1 cellular context compared by ENCODE assay signal in the genomic region with DNA sequence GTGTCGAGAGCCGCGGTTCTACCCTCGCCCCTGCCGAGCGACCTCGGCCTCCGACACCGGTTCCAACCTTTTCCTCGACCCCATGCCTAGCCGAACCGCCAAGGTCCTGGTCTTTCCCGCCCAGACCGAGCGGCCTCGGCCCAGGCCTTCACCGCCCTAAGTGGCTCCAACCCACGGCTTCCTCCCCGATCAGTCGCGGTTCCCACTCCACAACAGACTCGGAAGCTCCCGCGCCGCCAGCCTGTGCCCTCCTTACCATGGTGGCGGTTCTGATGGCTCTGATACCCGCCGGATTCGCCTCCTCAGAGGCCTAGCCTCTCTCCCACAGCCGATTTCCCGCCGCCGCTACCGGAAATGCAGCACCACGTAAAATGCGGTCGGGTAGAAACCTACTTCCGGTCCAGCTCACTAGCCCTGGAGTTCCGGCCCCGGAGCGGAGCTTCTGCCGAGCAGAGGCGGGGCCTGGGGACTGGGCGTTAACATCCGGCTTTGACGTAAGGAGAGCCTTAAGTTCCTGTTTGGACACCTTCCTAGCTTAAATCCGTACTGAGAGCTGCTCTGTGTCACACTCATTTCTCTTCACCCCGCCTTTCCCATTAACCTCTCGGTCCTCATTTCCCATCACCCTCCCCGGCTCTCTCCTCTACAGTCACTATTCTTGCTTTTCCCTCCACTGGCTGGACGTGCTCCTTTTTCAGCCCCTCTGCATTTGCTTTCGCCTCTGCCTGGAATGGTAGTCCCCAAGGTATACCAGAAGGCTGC.
TF ChIP-seq lines count a peak whose summit lies in the region.

SNRPB (minus strand) TSS at position 358 of the 762 bp plus-strand sequence; CDS start at position 259, 99 bp downstream.

TF ChIP-seq in K562, 482 proteins besides CTCF, POLR2A, EP300 and RAD21 (continued from another document and continues in another):
- TF ChIP-seq, protein P1, sequence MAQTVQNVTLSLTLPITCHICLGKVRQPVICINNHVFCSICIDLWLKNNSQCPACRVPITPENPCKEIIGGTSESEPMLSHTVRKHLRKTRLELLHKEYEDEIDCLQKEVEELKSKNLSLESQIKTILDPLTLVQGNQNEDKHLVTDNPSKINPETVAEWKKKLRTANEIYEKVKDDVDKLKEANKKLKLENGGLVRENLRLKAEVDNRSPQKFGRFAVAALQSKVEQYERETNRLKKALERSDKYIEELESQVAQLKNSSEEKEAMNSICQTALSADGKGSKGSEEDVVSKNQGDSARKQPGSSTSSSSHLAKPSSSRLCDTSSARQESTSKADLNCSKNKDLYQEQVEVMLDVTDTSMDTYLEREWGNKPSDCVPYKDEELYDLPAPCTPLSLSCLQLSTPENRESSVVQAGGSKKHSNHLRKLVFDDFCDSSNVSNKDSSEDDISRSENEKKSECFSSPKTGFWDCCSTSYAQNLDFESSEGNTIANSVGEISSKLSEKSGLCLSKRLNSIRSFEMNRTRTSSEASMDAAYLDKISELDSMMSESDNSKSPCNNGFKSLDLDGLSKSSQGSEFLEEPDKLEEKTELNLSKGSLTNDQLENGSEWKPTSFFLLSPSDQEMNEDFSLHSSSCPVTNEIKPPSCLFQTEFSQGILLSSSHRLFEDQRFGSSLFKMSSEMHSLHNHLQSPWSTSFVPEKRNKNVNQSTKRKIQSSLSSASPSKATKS (CRISPR knock-in tag; IDR thresholded peaks at IDR 0.05), result no peak
- peak; percentile 90 for TF ChIP-seq ELF1 (tag; IDR thresholded peaks at IDR 0.05)
- TF ChIP-seq FOXA3 (CRISPR knock-in tag; conservative IDR thresholded peaks at IDR 0.05 in 1 of 2, IDR thresholded peaks at IDR 0.05 in 1 of 2), result no peak
- peak; percentile 97 for TF ChIP-seq KDM5B (IDR thresholded peaks at IDR 0.05; ENCODE audit: insufficient replicate concordance, low read depth, low read length)
- TF ChIP-seq SIRT6 (IDR thresholded peaks at IDR 0.05; ENCODE audit: low read depth, low read length), result no peak
- TF ChIP-seq CHD4 (IDR thresholded peaks at IDR 0.05; ENCODE audit: insufficient read depth, insufficient replicate concordance, low read depth, low read length, poor library complexity, severe bottlenecking), result no peak
- no peak for TF ChIP-seq FOXJ3 (CRISPR knock-in tag; IDR thresholded peaks at IDR 0.05)
- no peak for TF ChIP-seq MITF (IDR thresholded peaks at IDR 0.05)
- peak in 1 of 2 experiments; percentile 38; a peak in 1 of 4 replicates for TF ChIP-seq CSDE1 (IDR thresholded peaks at IDR 0.05)
- TF ChIP-seq RBM17 (IDR thresholded peaks at IDR 0.05; ENCODE audit: borderline replicate concordance, low read depth, low read length), result no peak
- TF ChIP-seq ZNF830 (CRISPR knock-in tag; IDR thresholded peaks at IDR 0.05), result no peak; the same call in 1 of the 2 replicates
- TF ChIP-seq TRIM28 (IDR thresholded peaks at IDR 0.05), result 0 out of 2 replicates have a peak, but pooled peaks have one; percentile 30
- no peak for TF ChIP-seq PCBP2 (IDR thresholded peaks at IDR 0.05; ENCODE audit: low read depth, low read length, poor library complexity, severe bottlenecking)
- peak; percentile 98 for TF ChIP-seq E2F4 (CRISPR knock-in tag; IDR thresholded peaks at IDR 0.05; ENCODE audit: low read depth)
- TF ChIP-seq NR2C2 (CRISPR knock-in tag; IDR thresholded peaks at IDR 0.05), result peak; percentile 60; the same call in 1 of the 2 replicates
- peak; percentile 74; the same call in 1 of the 2 replicates for TF ChIP-seq NR2C2 (tag; IDR thresholded peaks at IDR 0.05)
- TF ChIP-seq ZNF699 (CRISPR knock-in tag; IDR thresholded peaks at IDR 0.05; ENCODE audit: insufficient replicate concordance), result no peak
- TF ChIP-seq, protein P2, sequence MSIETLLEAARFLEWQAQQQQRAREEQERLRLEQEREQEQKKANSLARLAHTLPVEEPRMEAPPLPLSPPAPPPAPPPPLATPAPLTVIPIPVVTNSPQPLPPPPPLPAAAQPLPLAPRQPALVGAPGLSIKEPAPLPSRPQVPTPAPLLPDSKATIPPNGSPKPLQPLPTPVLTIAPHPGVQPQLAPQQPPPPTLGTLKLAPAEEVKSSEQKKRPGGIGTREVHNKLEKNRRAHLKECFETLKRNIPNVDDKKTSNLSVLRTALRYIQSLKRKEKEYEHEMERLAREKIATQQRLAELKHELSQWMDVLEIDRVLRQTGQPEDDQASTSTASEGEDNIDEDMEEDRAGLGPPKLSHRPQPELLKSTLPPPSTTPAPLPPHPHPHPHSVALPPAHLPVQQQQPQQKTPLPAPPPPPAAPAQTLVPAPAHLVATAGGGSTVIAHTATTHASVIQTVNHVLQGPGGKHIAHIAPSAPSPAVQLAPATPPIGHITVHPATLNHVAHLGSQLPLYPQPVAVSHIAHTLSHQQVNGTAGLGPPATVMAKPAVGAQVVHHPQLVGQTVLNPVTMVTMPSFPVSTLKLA (conservative IDR thresholded peaks at IDR 0.05), result peak; percentile 36 to 68; a peak in 2 of 4 replicates
- TF ChIP-seq, protein P3, sequence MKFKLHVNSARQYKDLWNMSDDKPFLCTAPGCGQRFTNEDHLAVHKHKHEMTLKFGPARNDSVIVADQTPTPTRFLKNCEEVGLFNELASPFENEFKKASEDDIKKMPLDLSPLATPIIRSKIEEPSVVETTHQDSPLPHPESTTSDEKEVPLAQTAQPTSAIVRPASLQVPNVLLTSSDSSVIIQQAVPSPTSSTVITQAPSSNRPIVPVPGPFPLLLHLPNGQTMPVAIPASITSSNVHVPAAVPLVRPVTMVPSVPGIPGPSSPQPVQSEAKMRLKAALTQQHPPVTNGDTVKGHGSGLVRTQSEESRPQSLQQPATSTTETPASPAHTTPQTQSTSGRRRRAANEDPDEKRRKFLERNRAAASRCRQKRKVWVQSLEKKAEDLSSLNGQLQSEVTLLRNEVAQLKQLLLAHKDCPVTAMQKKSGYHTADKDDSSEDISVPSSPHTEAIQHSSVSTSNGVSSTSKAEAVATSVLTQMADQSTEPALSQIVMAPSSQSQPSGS (CRISPR knock-in tag; IDR thresholded peaks at IDR 0.05), result no peak
- TF ChIP-seq SMARCB1 (IDR thresholded peaks at IDR 0.05; ENCODE audit: insufficient read length, low read depth), result no peak
- TF ChIP-seq CREB1 (IDR thresholded peaks at IDR 0.05), result peak; percentile 53
- TF ChIP-seq CREB1 (CRISPR knock-in tag; IDR thresholded peaks at IDR 0.05), result peak; percentile 86
- no peak for TF ChIP-seq RBM25 (IDR thresholded peaks at IDR 0.05; ENCODE audit: low read depth, low read length, severe bottlenecking)
- TF ChIP-seq KHSRP (IDR thresholded peaks at IDR 0.05), result no peak
- TF ChIP-seq HDAC6 (IDR thresholded peaks at IDR 0.05; ENCODE audit: low read depth, low read length), result no peak
- TF ChIP-seq TGIF2 (CRISPR knock-in tag; IDR thresholded peaks at IDR 0.05), result no peak; the same call in 1 of the 2 replicates
- no peak for TF ChIP-seq HEY1 (CRISPR knock-in tag; IDR thresholded peaks at IDR 0.05; ENCODE audit: borderline replicate concordance)
- peak; percentile 50; the same call in 1 of the 2 replicates for TF ChIP-seq DPF2 (IDR thresholded peaks at IDR 0.05)
- no peak for TF ChIP-seq NR3C1 (CRISPR knock-in tag; IDR thresholded peaks at IDR 0.05)
- no peak for TF ChIP-seq EGR1 (conservative IDR thresholded peaks at IDR 0.05)
- no peak for TF ChIP-seq ZC3H4 (CRISPR knock-in tag; IDR thresholded peaks at IDR 0.05; ENCODE audit: borderline replicate concordance)
- TF ChIP-seq, protein P4, sequence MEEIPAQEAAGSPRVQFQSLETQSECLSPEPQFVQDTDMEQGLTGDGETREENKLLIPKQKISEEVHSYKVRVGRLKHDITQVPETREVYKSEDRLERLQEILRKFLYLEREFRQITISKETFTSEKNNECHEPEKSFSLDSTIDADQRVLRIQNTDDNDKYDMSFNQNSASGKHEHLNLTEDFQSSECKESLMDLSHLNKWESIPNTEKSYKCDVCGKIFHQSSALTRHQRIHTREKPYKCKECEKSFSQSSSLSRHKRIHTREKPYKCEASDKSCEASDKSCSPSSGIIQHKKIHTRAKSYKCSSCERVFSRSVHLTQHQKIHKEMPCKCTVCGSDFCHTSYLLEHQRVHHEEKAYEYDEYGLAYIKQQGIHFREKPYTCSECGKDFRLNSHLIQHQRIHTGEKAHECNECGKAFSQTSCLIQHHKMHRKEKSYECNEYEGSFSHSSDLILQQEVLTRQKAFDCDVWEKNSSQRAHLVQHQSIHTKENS (CRISPR knock-in tag; IDR thresholded peaks at IDR 0.05), result no peak
- no peak; the same call in 1 of the 2 replicates for TF ChIP-seq HOXB6 (CRISPR knock-in tag; IDR thresholded peaks at IDR 0.05; ENCODE audit: borderline replicate concordance)
- TF ChIP-seq, protein P5, sequence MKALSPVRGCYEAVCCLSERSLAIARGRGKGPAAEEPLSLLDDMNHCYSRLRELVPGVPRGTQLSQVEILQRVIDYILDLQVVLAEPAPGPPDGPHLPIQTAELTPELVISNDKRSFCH (CRISPR knock-in tag; IDR thresholded peaks at IDR 0.05), result no peak
- TF ChIP-seq, protein P5 (tag; IDR thresholded peaks at IDR 0.05), result peak; percentile 70
- TF ChIP-seq ZNF274 (IDR thresholded peaks at IDR 0.05; ENCODE audit: borderline replicate concordance, low read depth, low read length), result no peak
- TF ChIP-seq ZNF696 (CRISPR knock-in tag; conservative IDR thresholded peaks at IDR 0.05), result no peak
- TF ChIP-seq SETDB1 (IDR thresholded peaks at IDR 0.05; ENCODE audit: low read length), result peak; percentile 85
- TF ChIP-seq, protein P6, sequence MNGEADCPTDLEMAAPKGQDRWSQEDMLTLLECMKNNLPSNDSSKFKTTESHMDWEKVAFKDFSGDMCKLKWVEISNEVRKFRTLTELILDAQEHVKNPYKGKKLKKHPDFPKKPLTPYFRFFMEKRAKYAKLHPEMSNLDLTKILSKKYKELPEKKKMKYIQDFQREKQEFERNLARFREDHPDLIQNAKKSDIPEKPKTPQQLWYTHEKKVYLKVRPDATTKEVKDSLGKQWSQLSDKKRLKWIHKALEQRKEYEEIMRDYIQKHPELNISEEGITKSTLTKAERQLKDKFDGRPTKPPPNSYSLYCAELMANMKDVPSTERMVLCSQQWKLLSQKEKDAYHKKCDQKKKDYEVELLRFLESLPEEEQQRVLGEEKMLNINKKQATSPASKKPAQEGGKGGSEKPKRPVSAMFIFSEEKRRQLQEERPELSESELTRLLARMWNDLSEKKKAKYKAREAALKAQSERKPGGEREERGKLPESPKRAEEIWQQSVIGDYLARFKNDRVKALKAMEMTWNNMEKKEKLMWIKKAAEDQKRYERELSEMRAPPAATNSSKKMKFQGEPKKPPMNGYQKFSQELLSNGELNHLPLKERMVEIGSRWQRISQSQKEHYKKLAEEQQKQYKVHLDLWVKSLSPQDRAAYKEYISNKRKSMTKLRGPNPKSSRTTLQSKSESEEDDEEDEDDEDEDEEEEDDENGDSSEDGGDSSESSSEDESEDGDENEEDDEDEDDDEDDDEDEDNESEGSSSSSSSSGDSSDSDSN (IDR thresholded peaks at IDR 0.05; ENCODE audit: borderline replicate concordance in 1 of 2, low read depth in 2 of 2, low read length in 2 of 2), result no peak
- no peak for TF ChIP-seq MED1 (CRISPR knock-in tag; IDR thresholded peaks at IDR 0.05; ENCODE audit: borderline replicate concordance)
- TF ChIP-seq, protein P7, sequence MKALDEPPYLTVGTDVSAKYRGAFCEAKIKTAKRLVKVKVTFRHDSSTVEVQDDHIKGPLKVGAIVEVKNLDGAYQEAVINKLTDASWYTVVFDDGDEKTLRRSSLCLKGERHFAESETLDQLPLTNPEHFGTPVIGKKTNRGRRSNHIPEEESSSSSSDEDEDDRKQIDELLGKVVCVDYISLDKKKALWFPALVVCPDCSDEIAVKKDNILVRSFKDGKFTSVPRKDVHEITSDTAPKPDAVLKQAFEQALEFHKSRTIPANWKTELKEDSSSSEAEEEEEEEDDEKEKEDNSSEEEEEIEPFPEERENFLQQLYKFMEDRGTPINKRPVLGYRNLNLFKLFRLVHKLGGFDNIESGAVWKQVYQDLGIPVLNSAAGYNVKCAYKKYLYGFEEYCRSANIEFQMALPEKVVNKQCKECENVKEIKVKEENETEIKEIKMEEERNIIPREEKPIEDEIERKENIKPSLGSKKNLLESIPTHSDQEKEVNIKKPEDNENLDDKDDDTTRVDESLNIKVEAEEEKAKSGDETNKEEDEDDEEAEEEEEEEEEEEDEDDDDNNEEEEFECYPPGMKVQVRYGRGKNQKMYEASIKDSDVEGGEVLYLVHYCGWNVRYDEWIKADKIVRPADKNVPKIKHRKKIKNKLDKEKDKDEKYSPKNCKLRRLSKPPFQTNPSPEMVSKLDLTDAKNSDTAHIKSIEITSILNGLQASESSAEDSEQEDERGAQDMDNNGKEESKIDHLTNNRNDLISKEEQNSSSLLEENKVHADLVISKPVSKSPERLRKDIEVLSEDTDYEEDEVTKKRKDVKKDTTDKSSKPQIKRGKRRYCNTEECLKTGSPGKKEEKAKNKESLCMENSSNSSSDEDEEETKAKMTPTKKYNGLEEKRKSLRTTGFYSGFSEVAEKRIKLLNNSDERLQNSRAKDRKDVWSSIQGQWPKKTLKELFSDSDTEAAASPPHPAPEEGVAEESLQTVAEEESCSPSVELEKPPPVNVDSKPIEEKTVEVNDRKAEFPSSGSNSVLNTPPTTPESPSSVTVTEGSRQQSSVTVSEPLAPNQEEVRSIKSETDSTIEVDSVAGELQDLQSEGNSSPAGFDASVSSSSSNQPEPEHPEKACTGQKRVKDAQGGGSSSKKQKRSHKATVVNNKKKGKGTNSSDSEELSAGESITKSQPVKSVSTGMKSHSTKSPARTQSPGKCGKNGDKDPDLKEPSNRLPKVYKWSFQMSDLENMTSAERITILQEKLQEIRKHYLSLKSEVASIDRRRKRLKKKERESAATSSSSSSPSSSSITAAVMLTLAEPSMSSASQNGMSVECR (CRISPR knock-in tag; IDR thresholded peaks at IDR 0.05), result no peak; the same call in 1 of the 2 replicates
